26 cellular contexts compared by ENCODE assay signal in the genomic region with DNA sequence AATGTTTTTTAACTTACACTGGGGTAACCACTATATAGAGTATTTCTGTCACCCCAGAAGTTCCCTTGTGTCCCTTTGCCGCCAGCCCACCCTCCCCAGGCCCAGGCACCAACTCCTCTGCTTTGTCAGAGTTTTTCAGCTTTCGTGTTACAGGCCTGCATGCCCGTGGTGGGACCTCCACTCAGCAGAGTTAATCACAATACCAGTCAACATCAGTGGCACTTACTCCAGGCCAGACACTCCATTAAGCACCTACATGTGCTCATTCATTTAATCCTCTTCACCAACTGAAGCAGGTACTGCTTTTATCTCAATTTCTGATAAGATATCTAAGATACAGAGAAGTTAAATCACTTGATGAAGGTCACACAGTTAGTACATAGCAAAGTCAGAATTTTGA.
DNase-seq lines count a peak whose midpoint lies in the region; ATAC-seq and TF ChIP-seq lines count a peak whose summit lies in the region.
"Had no signal": no experiment of that assay in that cellular context is flagged by ENCODE, and none has a peak within 500 bp of the region (broad histone marks: within the 10 kb centered on the region; RNA-seq: fewer than 3 reads in every experiment).

No MANE protein-coding gene starts in this region.

- H3K27me3 Mint-ChIP-seq in activated CD4-positive, alpha-beta T cell treated with anti-CD3 and anti-CD28 coated beads for 36 hours, result no peaks in the 10 kb centered on the region
- no peaks in the 10 kb centered on the region for H3K27me3 Mint-ChIP-seq in activated T-helper 2 cell treated with anti-CD3 and anti-CD28 coated beads, Interferon-gamma antibody, Interleukin-2, Interleukin-4, amounts not matched to agents 10 μg/mL and 5 μg/mL and 100 μg/mL, durations not matched to agents 14 hours and 24 hours and 36 hours (ENCODE audit: low read depth)

- H4K20me1 ChIP-seq in osteoblast (ENCODE audit: insufficient read depth, low read length), result no peaks in the 10 kb centered on the region

- H3K79me2 ChIP-seq in osteoblast (ENCODE audit: insufficient read depth, low read length), result no peaks in the 10 kb centered on the region

- H3K36me3 ChIP-seq in osteoblast (ENCODE audit: insufficient read depth, low read length), result no peaks in the 10 kb centered on the region
- H3K36me3 ChIP-seq: heart right ventricle, left lung, prostate gland, stomach, transverse colon had no signal

- H3K9me3 Mint-ChIP-seq in activated CD4-positive, alpha-beta T cell treated with anti-CD3 and anti-CD28 coated beads for 36 hours (ENCODE audit: low read depth), result no peaks in the 10 kb centered on the region
- no peaks in the 10 kb centered on the region for H3K9me3 Mint-ChIP-seq in activated T-helper 2 cell treated with anti-CD3 and anti-CD28 coated beads, Interferon-gamma antibody, Interleukin-2, Interleukin-4, amounts not matched to agents 10 μg/mL and 5 μg/mL and 100 μg/mL, durations not matched to agents 14 hours and 24 hours and 36 hours
- H3K9me3 Mint-ChIP-seq: neural crest cell had no signal

- no peaks in the 10 kb centered on the region for H3K27me3 ChIP-seq in osteoblast (ENCODE audit: insufficient read depth, low read length)
- H3K27me3 ChIP-seq: left lung, stomach, transverse colon had no signal

- H3K27ac ChIP-seq in osteoblast (ENCODE audit: low read depth, low read length), result peak overlapping the region; percentile 38
- H3K27ac ChIP-seq: dorsolateral prefrontal cortex, heart right ventricle, KMS-11, left lung, prostate gland, stomach, transverse colon had no signal

- peak overlapping the region; percentile 84 for H3K27ac Mint-ChIP-seq in activated CD4-positive, alpha-beta T cell treated with anti-CD3 and anti-CD28 coated beads for 36 hours
- peak overlapping the region; percentile 98 for H3K27ac Mint-ChIP-seq in activated T-helper 2 cell treated with anti-CD3 and anti-CD28 coated beads, Interferon-gamma antibody, Interleukin-2, Interleukin-4, amounts not matched to agents 10 μg/mL and 5 μg/mL and 100 μg/mL, durations not matched to agents 14 hours and 24 hours and 36 hours

- TF ChIP-seq CTCF in osteoblast (IDR thresholded peaks at IDR 0.05; ENCODE audit: extremely low read depth, low read depth, low read length), result no peak
- no peak for TF ChIP-seq CTCF in GM13976 (IDR thresholded peaks at IDR 0.05; ENCODE audit: borderline replicate concordance, control extremely low read depth, extremely low read depth, insufficient read depth, missing control alignments)

- CTCF ChIA-PET in activated CD4-positive, alpha-beta T cell treated with anti-CD3 and anti-CD28 coated beads for 36 hours (lab: Charles Lee), result interaction anchor here (0.6 to 1.2 kb wide), 3 partner anchors 11 to 93 kb away, joined by 3 to 4 read pairs (median 3); no protein-coding TSS in a partner anchor

- H3K36me3 Mint-ChIP-seq in activated CD4-positive, alpha-beta T cell treated with anti-CD3 and anti-CD28 coated beads for 36 hours (ENCODE audit: low read depth), result no peaks in the 10 kb centered on the region
- peaks cover 7% of the 10 kb centered on the region for H3K36me3 Mint-ChIP-seq in activated T-helper 2 cell treated with anti-CD3 and anti-CD28 coated beads, Interferon-gamma antibody, Interleukin-2, Interleukin-4, amounts not matched to agents 10 μg/mL and 5 μg/mL and 100 μg/mL, durations not matched to agents 14 hours and 24 hours and 36 hours (ENCODE audit: low read depth)

- POLR2A ChIA-PET in activated CD4-positive, alpha-beta T cell treated with anti-CD3 and anti-CD28 coated beads for 36 hours (lab: Charles Lee), result no interaction called here

- peaks cover 89% of the 10 kb centered on the region for H3K4me1 Mint-ChIP-seq in activated CD4-positive, alpha-beta T cell treated with anti-CD3 and anti-CD28 coated beads for 36 hours
- H3K4me1 Mint-ChIP-seq in activated T-helper 2 cell treated with anti-CD3 and anti-CD28 coated beads, Interferon-gamma antibody, Interleukin-2, Interleukin-4, amounts not matched to agents 10 μg/mL and 5 μg/mL and 100 μg/mL, durations not matched to agents 14 hours and 24 hours and 36 hours (ENCODE audit: low read depth), result peaks cover 85% of the 10 kb centered on the region

- H3K9me3 ChIP-seq in osteoblast (ENCODE audit: low read depth, low read length), result no peaks in the 10 kb centered on the region
- H3K9me3 ChIP-seq: heart right ventricle, left lung, prostate gland, stomach, transverse colon had no signal

- ATAC-seq in activated CD4-positive, alpha-beta T cell treated with anti-CD3 and anti-CD28 coated beads for 36 hours, result no peak
- ATAC-seq in GM21526 (IDR thresholded peaks at IDR 0.05; ENCODE audit: low FRiP score, unreplicated experiment), result no peak
- ATAC-seq: heart right ventricle, left lung had no signal

- intact Hi-C loops in activated CD4-positive, alpha-beta T cell treated with anti-CD3 and anti-CD28 coated beads for 36 hours (cut with DNase I, micrococcal nuclease), result loop anchor here in 1 of 2 experiments (2.0 kb wide), 1 partner anchor 14 kb away; no protein-coding TSS in a partner anchor
- intact Hi-C loops in activated T-helper 2 cell treated with anti-CD3 and anti-CD28 coated beads, Interferon-gamma antibody, Interleukin-2, Interleukin-4, amounts not matched to agents 10 μg/mL and 5 μg/mL and 100 μg/mL, durations not matched to agents 14 hours and 24 hours and 36 hours (cut with micrococcal nuclease), result no loop called here

- no peak overlapping the region for H3K4me2 ChIP-seq in osteoblast (ENCODE audit: insufficient read depth, low read length)
- H3K4me2 ChIP-seq: KMS-11 had no signal

- H2AFZ ChIP-seq in osteoblast (ENCODE audit: low read length), result no peak overlapping the region

- H3K4me1 ChIP-seq in osteoblast (ENCODE audit: insufficient read depth, low read length), result peaks cover 11% of the 10 kb centered on the region
- H3K4me1 ChIP-seq: prostate gland had no signal

- H3K4me3 Mint-ChIP-seq in activated CD4-positive, alpha-beta T cell treated with anti-CD3 and anti-CD28 coated beads for 36 hours, result peak overlapping the region; percentile 8
- peak overlapping the region; percentile 58 for H3K4me3 Mint-ChIP-seq in activated T-helper 2 cell treated with anti-CD3 and anti-CD28 coated beads, Interferon-gamma antibody, Interleukin-2, Interleukin-4, amounts not matched to agents 10 μg/mL and 5 μg/mL and 100 μg/mL, durations not matched to agents 14 hours and 24 hours and 36 hours (ENCODE audit: low read depth)
- H3K4me3 Mint-ChIP-seq: neural crest cell had no signal

- no peak for DNase-seq in activated CD4-positive, alpha-beta T cell treated with anti-CD3 and anti-CD28 coated beads for 36 hours
- DNase-seq in activated CD4-positive, alpha-beta T cell treated with anti-CD3 and anti-CD28 coated beads for 1 hour, result no peak
- peak; percentile 65 for DNase-seq in NCI-H82 (lab: John Stamatoyannopoulos, UW)
- DNase-seq in activated T-helper 2 cell treated with anti-CD3 and anti-CD28 coated beads, Interferon-gamma antibody, Interleukin-2, Interleukin-4, amounts not matched to agents 10 μg/mL and 5 μg/mL and 100 μg/mL, durations not matched to agents 14 hours and 24 hours and 36 hours (ENCODE audit: low spot score), result no peak
- no peak for DNase-seq in osteoblast (ENCODE audit: insufficient read length, low spot score, missing footprints)
- no peak for DNase-seq in NCI-H2171 treated with DMSO at 0.1 percent for 48 hours (lab: John Stamatoyannopoulos, UW)
- no peak for DNase-seq in GM13976 (ENCODE audit: low spot score)
- DNase-seq: 8988T; activated CD4-positive, alpha-beta T cell treated with anti-CD3 and anti-CD28 coated beads for 4 hours; activated T-cell treated with anti-CD3 and anti-CD28 coated beads, Interleukin-2, amount 50 U/mL, for 48 hours; AML-193; anterior cingulate cortex; central memory CD4-positive, alpha-beta T cell; DMS79; dorsolateral prefrontal cortex; heart right ventricle; left lung; midbrain; NCI-H1092; NCI-H2081; stomach; transverse colon had no signal

- in situ Hi-C loops in GM13976 (cut with MboI; ENCODE audit: low sequenced_read_pairs, unreplicated experiment), result no loop called here

- H3K4me3 ChIP-seq in osteoblast (ENCODE audit: insufficient read depth, low read length), result no peak overlapping the region
- H3K4me3 ChIP-seq: dorsolateral prefrontal cortex, heart right ventricle, left lung, prostate gland, stomach, transverse colon had no signal
